In genomic region chr1:2113620-2114135, GRCh38 we compare ENCODE assay signal across 24 cellular contexts.
"Had no signal": no experiment of that assay in that cellular context is flagged by ENCODE, and none has a peak within 500 bp of the region (broad histone marks: within the 10 kb centered on the region; RNA-seq: fewer than 3 reads in every experiment).

No MANE protein-coding gene starts in this region.

- ATAC-seq: activated CD4-positive, CD25-positive, alpha-beta regulatory T cell treated with anti-CD3 and anti-CD28 coated beads, Interleukin-2, amount 50 U/mL, for 24 hours; activated naive CD8-positive, alpha-beta T cell treated with anti-CD3 and anti-CD28 coated beads, Interleukin-2, amount 50 U/mL, for 24 hours; activated T-cell treated with anti-CD3 and anti-CD28 coated beads, Interleukin-2, amount 50 U/mL, for 4 hours; esophagus mucosa; heart right ventricle had no signal

- H3K4me3 ChIP-seq: coronary artery, heart right ventricle, lung, stomach had no signal

- H3K27ac Mint-ChIP-seq: activated CD4-positive, alpha-beta T cell treated with anti-CD3 and anti-CD28 coated beads, Interleukin-2, amount 10 ng/mL, durations not matched to agents 7 days and 5 days; activated naive CD4-positive, alpha-beta T cell treated with anti-CD3 and anti-CD28 coated beads, Interleukin-2, amount 10 ng/mL, durations not matched to agents 7 days and 5 days; activated naive CD8-positive, alpha-beta T cell treated with anti-CD3 and anti-CD28 coated beads, Interleukin-2, amount 50 U/mL, for 24 hours; immature natural killer cell; nephron had no signal

- H3K4me3 Mint-ChIP-seq: activated CD4-positive, alpha-beta T cell treated with anti-CD3 and anti-CD28 coated beads, Interleukin-2, amount 10 ng/mL, durations not matched to agents 7 days and 5 days; activated naive CD4-positive, alpha-beta T cell treated with anti-CD3 and anti-CD28 coated beads, Interleukin-2, amount 10 ng/mL, durations not matched to agents 7 days and 5 days; activated naive CD8-positive, alpha-beta T cell treated with anti-CD3 and anti-CD28 coated beads, Interleukin-2, amount 50 U/mL, for 24 hours; activated T-cell treated with anti-CD3 and anti-CD28 coated beads, Interleukin-2, amount 50 U/mL, for 4 hours; central memory CD8-positive, alpha-beta T cell; immature natural killer cell; nephron had no signal

- H3K27ac ChIP-seq: brain microvascular endothelial cell, coronary artery, stomach had no signal

- H3K27me3 ChIP-seq: stomach had no signal

- H3K9me3 ChIP-seq: stomach had no signal

- DNase-seq: activated CD4-positive, alpha-beta T cell treated with anti-CD3 and anti-CD28 coated beads, Interleukin-2, amount 10 ng/mL, durations not matched to agents 7 days and 5 days; activated CD8-positive, alpha-beta memory T cell treated with anti-CD3 and anti-CD28 coated beads, Interleukin-2, amount 50 U/mL, for 4 hours; activated naive CD4-positive, alpha-beta T cell treated with anti-CD3 and anti-CD28 coated beads, Interleukin-2, amount 10 ng/mL, durations not matched to agents 7 days and 5 days; activated naive CD8-positive, alpha-beta T cell treated with anti-CD3 and anti-CD28 coated beads, Interleukin-2, amount 50 U/mL, for 24 hours; activated T-cell treated with anti-CD3 and anti-CD28 coated beads, Interleukin-2, amount 50 U/mL, for 4 hours; anterior cingulate cortex; brain microvascular endothelial cell; effector CD4-positive, alpha-beta T cell; immature natural killer cell; nucleus accumbens; retina; stimulated activated CD4-positive, alpha-beta T cell treated with anti-CD3 and anti-CD28 coated beads, Interleukin-12 subunit alpha, Interleukin-12 subunit beta, amount 100 ng/mL, for 4 hours; stimulated activated CD4-positive, alpha-beta T cell treated with anti-CD3 and anti-CD28 coated beads, Interleukin-1b, Interleukin-23, amount 100 ng/mL, for 48 hours; stimulated activated CD8-positive, alpha-beta memory T cell treated with anti-CD3 and anti-CD28 coated beads, Interleukin-4, amount 100 ng/mL, for 48 hours; stomach; T-helper 9 cell; trophoblast cell had no signal

- H3K36me3 Mint-ChIP-seq: activated naive CD4-positive, alpha-beta T cell treated with anti-CD3 and anti-CD28 coated beads, Interleukin-2, amount 10 ng/mL, durations not matched to agents 7 days and 5 days had no signal

- H3K36me3 ChIP-seq: brain microvascular endothelial cell, heart right ventricle, stomach had no signal

- H3K27me3 Mint-ChIP-seq: activated CD4-positive, alpha-beta T cell treated with anti-CD3 and anti-CD28 coated beads, Interleukin-2, amount 10 ng/mL, durations not matched to agents 7 days and 5 days; activated naive CD8-positive, alpha-beta T cell treated with anti-CD3 and anti-CD28 coated beads, Interleukin-2, amount 50 U/mL, for 24 hours; central memory CD8-positive, alpha-beta T cell had no signal

- H3K9me3 Mint-ChIP-seq: activated T-cell treated with anti-CD3 and anti-CD28 coated beads, Interleukin-2, amount 50 U/mL, for 4 hours; central memory CD8-positive, alpha-beta T cell; immature natural killer cell had no signal
